Comparison of ENCODE assay signal across 8 cellular contexts in genomic region chr18:3281456-3282400, GRCh38. TPM values are rescaled to one million over a fixed set of nuclear protein-coding genes. Genes with fewer than 3 reads are reported as not detected.
DNase-seq lines count a peak whose midpoint lies in the region; ATAC-seq and TF ChIP-seq lines count a peak whose summit lies in the region.

No MANE protein-coding gene starts in this region.

- H3K27ac Mint-ChIP-seq in naive B cell, result no peak overlapping the region

- no peaks in the 10 kb centered on the region for H3K27me3 Mint-ChIP-seq in naive B cell

- peaks cover 26 to 38% (median 34%) of the 10 kb centered on the region in 3 donors for H3K4me1 Mint-ChIP-seq in naive B cell

- peak; percentile 30 for TF ChIP-seq CTCF in AG09319 (IDR thresholded peaks at IDR 0.05; ENCODE audit: low read depth, low read length)
- no peak for TF ChIP-seq CTCF in NB4 (IDR thresholded peaks at IDR 0.05; ENCODE audit: low read depth, low read length)

- peaks cover 7 to 22% of the 10 kb centered on the region in 2 donors for H3K36me3 Mint-ChIP-seq in naive B cell

- H3K4me3 ChIP-seq in NB4 (ENCODE audit: low read depth, low read length), result no peak overlapping the region

- ATAC-seq in GM18508 (IDR thresholded peaks at IDR 0.05; ENCODE audit: insufficient read depth, unreplicated experiment) (peak; percentile 53), naive B cell (ENCODE audit: low read depth in 2 of 2) (peak; percentile 55 to 63), GM18868 (IDR thresholded peaks at IDR 0.05; ENCODE audit: unreplicated experiment) (no peak)

- DNase-seq in AG09319 (ENCODE audit: extremely low read depth, low read depth) (peak; percentile 49), NB4 (ENCODE audit: low read depth) (peak; percentile 73), SK-N-DZ (ENCODE audit: low spot score) (peak; percentile 78), erythroblast (lab: John Stamatoyannopoulos, UW) (peak; percentile 83 to 91), naive B cell (peak; percentile 68)
- no peak for DNase-seq in activated effector memory CD4-positive, alpha-beta T cell treated with Interleukin-2 at 50 U/mL for 16 hours

- peaks cover 4 to 16% (median 10%) of the 10 kb centered on the region in 7 donors for H3K9me3 Mint-ChIP-seq in naive B cell

- no peak overlapping the region for H3K4me3 Mint-ChIP-seq in naive B cell

- TF ChIP-seq POLR2A in NB4 (IDR thresholded peaks at IDR 0.05; ENCODE audit: extremely low read depth, insufficient read length) (no peak), erythroblast (IDR thresholded peaks at IDR 0.05; ENCODE audit: low read length) (no peak)

RNA-seq across cellular contexts. Expression of gene MYL12B, which starts 19.8 kb away (rescaled TPM):
- 192 and 227 TPM in 2 replicates for polyA plus RNA-seq in SK-N-DZ (2014; cell fraction: cytosol; rRNA removed)
- 87.8 and 109 TPM in 2 replicates for polyA plus RNA-seq in SK-N-DZ (2014; cell fraction: nucleus; rRNA removed)
- polyA plus RNA-seq in naive B cell (ENCODE audit: low read depth in 6 of 6), result 100 to 1,000 TPM; 574 to 848 (median 647) TPM

RNA-seq across cellular contexts. Expression of gene MYL12A, which starts 34.1 kb away (rescaled TPM):
- 113 and 122 TPM in 2 replicates for polyA plus RNA-seq in SK-N-DZ (2014; cell fraction: cytosol; rRNA removed)
- 67.1 and 86.3 TPM in 2 replicates for polyA plus RNA-seq in SK-N-DZ (2014; cell fraction: nucleus; rRNA removed)
- polyA plus RNA-seq in naive B cell (ENCODE audit: low read depth in 6 of 6), result 1,000 to 10,000 TPM; 1,232 to 1,667 (median 1,472) TPM
